20 cellular contexts compared by ENCODE assay signal in genomic region chr5:124468671-124469411, GRCh38.
DNase-seq lines count a peak whose midpoint lies in the region; ATAC-seq and TF ChIP-seq lines count a peak whose summit lies in the region.
"Had no signal": no experiment of that assay in that cellular context is flagged by ENCODE, and none has a peak within 500 bp of the region (broad histone marks: within the 10 kb centered on the region; RNA-seq: fewer than 3 reads in every experiment).

No MANE protein-coding gene starts in this region.

- H3K9me3 ChIP-seq in HUES48 (ENCODE audit: control insufficient read depth, insufficient read depth, low read length) (no peaks in the 10 kb centered on the region; the same call in 1 of the 2 replicates), endodermal cell (ENCODE audit: control insufficient read depth, low read length) (peaks cover 18% of the 10 kb centered on the region), iPS-20b (ENCODE audit: insufficient read depth, low read depth, low read length) (no peaks in the 10 kb centered on the region)

- H3K36me3 Mint-ChIP-seq in endodermal cell (ENCODE audit: low read depth): peaks cover 6% of the 10 kb centered on the region
- H3K36me3 Mint-ChIP-seq: IgD-negative memory B cell had no signal

- ATAC-seq in HG03175 (IDR thresholded peaks at IDR 0.05; ENCODE audit: unreplicated experiment) (no peak), GM21529 (IDR thresholded peaks at IDR 0.05; ENCODE audit: unreplicated experiment) (no peak)
- ATAC-seq: Panc1 had no signal

- peak; percentile 55 for DNase-seq in endodermal cell
- DNase-seq in DMS153 (lab: John Stamatoyannopoulos, UW): no peak
- no peak for DNase-seq in activated naive CD4-positive, alpha-beta T cell treated with anti-CD3 and anti-CD28 coated beads, Interleukin-2, amount 50 U/mL, for 16 hours
- DNase-seq: CD4-positive, alpha-beta T cell; NCI-H1092; NCI-H1417 treated with DMSO at 0.1 percent for 48 hours; NCI-H1694 treated with DMSO at 0.1 percent for 48 hours; NCI-H2081; NCI-H2227 treated with DMSO at 0.1 percent for 48 hours; NCI-H510A; NCI-H69; SHP77 had no signal

- no peaks in the 10 kb centered on the region for H3K27me3 ChIP-seq in HUES48 (ENCODE audit: control insufficient read depth, insufficient read depth, low read length)
- H3K27me3 ChIP-seq in endodermal cell (ENCODE audit: control insufficient read depth, insufficient read depth, low read length, poor library complexity, severe bottlenecking): no peaks in the 10 kb centered on the region
- no peaks in the 10 kb centered on the region for H3K27me3 ChIP-seq in iPS-20b (ENCODE audit: insufficient read depth, low read length)
- H3K27me3 ChIP-seq: BLaER1 treated with 17β-estradiol and CSF1 and Interleukin-3, amounts not matched to agents 10 nM and 100 nM had no signal

- no peaks in the 10 kb centered on the region for H3K27me3 Mint-ChIP-seq in endodermal cell (ENCODE audit: insufficient read depth)
- H3K27me3 Mint-ChIP-seq: CD4-positive, alpha-beta T cell; IgD-negative memory B cell had no signal

- H3K4me3 ChIP-seq in HUES48 (ENCODE audit: low read depth, low read length) (peak overlapping the region; percentile 24; the same call in 1 of the 2 replicates), endodermal cell (ENCODE audit: low read length) (no peak overlapping the region), iPS-20b (ENCODE audit: low read length) (peak overlapping the region; percentile 21; the same call in 1 of the 2 replicates)
- H3K4me3 ChIP-seq: BLaER1 treated with 17β-estradiol and CSF1 and Interleukin-3, amounts not matched to agents 10 nM and 100 nM had no signal

- no peak for TF ChIP-seq CTCF in endodermal cell (conservative IDR thresholded peaks at IDR 0.05)

- WGBS in endodermal cell (ENCODE audit: insufficient coverage in 1 of 2, insufficient read length in 1 of 2), 2 experiments: 52 to 60% methylated on average over 2 to 5 of the region's 5 CpGs

- H3K4me1 ChIP-seq in HUES48 (ENCODE audit: control insufficient read depth, insufficient read depth, low read length) (peaks cover 44% of the 10 kb centered on the region), endodermal cell (ENCODE audit: control insufficient read depth, insufficient read depth, low read length) (no peaks in the 10 kb centered on the region), iPS-20b (ENCODE audit: insufficient read depth, low read length) (peaks cover 30% of the 10 kb centered on the region)
- H3K4me1 ChIP-seq: BLaER1 treated with 17β-estradiol and CSF1 and Interleukin-3, amounts not matched to agents 10 nM and 100 nM had no signal

- peak overlapping the region; percentile 88 for H3K27ac ChIP-seq in HUES48 (ENCODE audit: low read depth, low read length)
- no peak overlapping the region for H3K27ac ChIP-seq in endodermal cell (ENCODE audit: low read depth, low read length)
- no peak overlapping the region for H3K27ac ChIP-seq in iPS-20b (ENCODE audit: low read length)
- H3K27ac ChIP-seq: BLaER1 treated with 17β-estradiol and CSF1 and Interleukin-3, amounts not matched to agents 10 nM and 100 nM; RWPE1 had no signal

- peaks cover 8% of the 10 kb centered on the region for H3K4me1 Mint-ChIP-seq in endodermal cell
- H3K4me1 Mint-ChIP-seq: IgD-negative memory B cell had no signal

- H3K36me3 ChIP-seq in HUES48 (ENCODE audit: control insufficient read depth, insufficient read depth, low read length) (no peaks in the 10 kb centered on the region), endodermal cell (ENCODE audit: control insufficient read depth, insufficient read depth, low read length) (no peaks in the 10 kb centered on the region), iPS-20b (ENCODE audit: insufficient read depth, low read depth, low read length) (no peaks in the 10 kb centered on the region)
- H3K36me3 ChIP-seq: BLaER1 treated with 17β-estradiol and CSF1 and Interleukin-3, amounts not matched to agents 10 nM and 100 nM had no signal

- H3K27ac Mint-ChIP-seq in endodermal cell: no peak overlapping the region
- H3K27ac Mint-ChIP-seq: CD4-positive, alpha-beta T cell; IgD-negative memory B cell had no signal

- H3K9me3 Mint-ChIP-seq in endodermal cell: no peaks in the 10 kb centered on the region
- H3K9me3 Mint-ChIP-seq: CD4-positive, alpha-beta T cell had no signal

- no peak overlapping the region for H3K4me3 Mint-ChIP-seq in endodermal cell
- H3K4me3 Mint-ChIP-seq: CD4-positive, alpha-beta T cell; IgD-negative memory B cell had no signal

- H3K9ac ChIP-seq in HUES48 (ENCODE audit: low read depth, low read length) (no peak overlapping the region), endodermal cell (ENCODE audit: extremely low read depth, low read length, poor library complexity, severe bottlenecking) (no peak overlapping the region), iPS-20b (ENCODE audit: low read depth, low read length) (0 out of 2 replicates have a peak overlapping the region, but pooled peaks have one; percentile 35)
- H3K9ac ChIP-seq: BLaER1 treated with 17β-estradiol and CSF1 and Interleukin-3, amounts not matched to agents 10 nM and 100 nM had no signal
